ENCODE assay signal across 8 cellular contexts in the genomic region with DNA sequence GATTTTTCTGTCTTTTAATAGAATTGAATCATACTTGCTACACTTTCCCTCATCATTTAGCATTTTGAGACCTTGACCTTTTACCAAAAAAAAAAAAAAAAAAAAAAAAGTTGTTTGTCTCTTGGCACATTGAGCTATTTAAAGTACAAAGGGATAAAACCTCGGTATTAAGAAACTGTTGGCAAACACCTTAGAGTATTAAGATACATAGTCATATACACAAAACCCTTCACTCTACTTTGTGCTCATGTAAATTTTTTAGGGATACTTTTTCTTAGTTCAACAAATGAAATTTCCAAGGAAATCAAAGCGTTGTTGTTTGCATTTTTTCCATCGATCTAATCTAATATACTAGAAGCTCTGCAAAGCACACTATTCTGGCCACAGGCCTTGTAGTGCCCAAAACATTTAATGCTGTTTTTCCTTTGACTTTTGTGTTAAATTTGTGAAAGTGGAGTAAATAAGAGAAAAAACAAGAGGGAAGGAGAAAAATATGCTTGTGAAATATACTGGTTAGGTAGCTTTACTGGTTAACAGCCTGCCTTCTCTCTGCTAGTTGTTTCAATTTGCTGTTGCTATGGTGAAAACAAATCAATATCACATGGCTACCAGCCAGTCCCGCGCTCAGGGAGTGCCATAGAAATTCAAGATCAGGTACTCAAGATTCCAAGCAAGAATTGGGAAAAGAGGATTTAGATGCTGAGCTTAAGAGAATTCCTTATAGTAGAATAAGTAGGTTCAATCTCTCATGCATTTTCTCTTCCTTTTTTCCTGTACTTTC. TPM values are rescaled to one million over a fixed set of nuclear protein-coding genes. Genes with fewer than 3 reads are reported as not detected.
DNase-seq lines count a peak whose midpoint lies in the region; ATAC-seq and TF ChIP-seq lines count a peak whose summit lies in the region.

No MANE protein-coding gene starts in this region.

- no peaks in the 10 kb centered on the region for H3K9me3 Mint-ChIP-seq in activated CD8-positive, alpha-beta T cell treated with anti-CD3 and anti-CD28 coated beads, Interleukin-2, amount 10 ng/mL, durations not matched to agents 7 days and 5 days (ENCODE audit: insufficient read depth)

- peaks cover 51 to 54% of the 10 kb centered on the region in 2 donors for H3K4me1 ChIP-seq in gastrocnemius medialis

- peak overlapping the region; percentile 62 to 83 (median 70) for H3K4me3 ChIP-seq in gastrocnemius medialis

- H3K27me3 ChIP-seq in gastrocnemius medialis, result no peaks in the 10 kb centered on the region

- peak; percentile 22 for ATAC-seq in activated CD8-positive, alpha-beta T cell treated with anti-CD3 and anti-CD28 coated beads, Interleukin-2, amount 10 ng/mL, durations not matched to agents 7 days and 5 days
- ATAC-seq in gastrocnemius medialis (peak; percentile 41 to 44), GM21717 (IDR thresholded peaks at IDR 0.05; ENCODE audit: unreplicated experiment) (no peak)

- no peak for TF ChIP-seq POLR2A in gastrocnemius medialis (IDR thresholded peaks at IDR 0.05)

- H3K27me3 Mint-ChIP-seq in activated CD8-positive, alpha-beta T cell treated with anti-CD3 and anti-CD28 coated beads, Interleukin-2, amount 10 ng/mL, durations not matched to agents 7 days and 5 days (ENCODE audit: low read depth), result no peaks in the 10 kb centered on the region

- in situ Hi-C loops in gastrocnemius medialis (cut with MboI; ENCODE audit: low sequenced_read_pairs in 4 of 4), result loop anchor here in 1 of 4 donors (5.0 kb wide), 1 partner anchor 118 kb away; no protein-coding TSS in a partner anchor

- CTCF ChIA-PET in activated CD8-positive, alpha-beta T cell treated with anti-CD3 and anti-CD28 coated beads, Interleukin-2, amount 10 ng/mL, durations not matched to agents 7 days and 5 days (lab: Charles Lee), result interaction anchor here (1.0 to 5.0 kb wide), 5 partner anchors 9 to 134 kb away, joined by 4 to 38 read pairs (median 7); no protein-coding TSS in a partner anchor

- H3K4me3 Mint-ChIP-seq in activated CD8-positive, alpha-beta T cell treated with anti-CD3 and anti-CD28 coated beads, Interleukin-2, amount 10 ng/mL, durations not matched to agents 7 days and 5 days, result peak overlapping the region; percentile 83

- POLR2A ChIA-PET in activated CD8-positive, alpha-beta T cell treated with anti-CD3 and anti-CD28 coated beads, Interleukin-2, amount 10 ng/mL, durations not matched to agents 7 days and 5 days (lab: Charles Lee), result interaction anchor here (1.3 to 6.0 kb wide), 2 partner anchors 36 to 208 kb away, joined by 4 to 39 read pairs; a partner anchor contains a TSS

- no peaks in the 10 kb centered on the region for H3K36me3 ChIP-seq in gastrocnemius medialis

- peaks cover 57% of the 10 kb centered on the region for H3K4me1 Mint-ChIP-seq in activated CD8-positive, alpha-beta T cell treated with anti-CD3 and anti-CD28 coated beads, Interleukin-2, amount 10 ng/mL, durations not matched to agents 7 days and 5 days (ENCODE audit: low read depth)

- peak; percentile 35 for DNase-seq in EH (ENCODE audit: low read depth)
- peak; percentile 66 for DNase-seq in M059J (ENCODE audit: low read depth)
- peak; percentile 35 for DNase-seq in activated CD8-positive, alpha-beta T cell treated with anti-CD3 and anti-CD28 coated beads, Interleukin-2, amount 10 ng/mL, durations not matched to agents 7 days and 5 days
- DNase-seq in glomerular visceral epithelial cell (ENCODE audit: extremely low spot score), result peak; percentile 68
- no peak for DNase-seq in gastrocnemius medialis
- DNase-seq in Kasumi-1 (lab: John Stamatoyannopoulos, UW), result no peak
- no peak for DNase-seq in GM10266 (ENCODE audit: extremely low spot score)

- peak overlapping the region; percentile 82 for H3K27ac Mint-ChIP-seq in activated CD8-positive, alpha-beta T cell treated with anti-CD3 and anti-CD28 coated beads, Interleukin-2, amount 10 ng/mL, durations not matched to agents 7 days and 5 days

- peak overlapping the region; percentile 89 to 93 (median 91) for H3K27ac ChIP-seq in gastrocnemius medialis

- H3K36me3 Mint-ChIP-seq in activated CD8-positive, alpha-beta T cell treated with anti-CD3 and anti-CD28 coated beads, Interleukin-2, amount 10 ng/mL, durations not matched to agents 7 days and 5 days (ENCODE audit: low read depth), result peaks cover 4% of the 10 kb centered on the region

- TF ChIP-seq CTCF in gastrocnemius medialis (IDR thresholded peaks at IDR 0.05 in 4 of 5, conservative IDR thresholded peaks at IDR 0.05 in 1 of 5) (no peak), GM10266 (IDR thresholded peaks at IDR 0.05; ENCODE audit: control insufficient read depth, insufficient read depth, low read depth, missing control alignments) (no peak)

- intact Hi-C loops in gastrocnemius medialis (cut with DNase I; ENCODE audit: low total_unique reads), result loop anchor here (5.0 to 10.0 kb wide), 2 partner anchors 133 to 750 kb away; no protein-coding TSS in a partner anchor

- no peaks in the 10 kb centered on the region for H3K9me3 ChIP-seq in gastrocnemius medialis

RNA-seq across cellular contexts. Expression of a gene that starts 2.6 kb away (rescaled TPM):
- total RNA-seq in M059J (2014; rRNA removed; shearing (Covaris generic)), result 57.2 and 72.8 TPM in 2 replicates
- 10 to 100 TPM; 11.6 to 12.3 TPM for total RNA-seq in activated CD8-positive, alpha-beta T cell treated with anti-CD3 and anti-CD28 coated beads, Interleukin-2, amount 10 ng/mL, durations not matched to agents 7 days and 5 days
- total RNA-seq in gastrocnemius medialis, result 10 to 100 TPM; 47.9 to 92.0 (median 71.3) TPM

Comparison
In these comparisons a context has a peak if more than half of its experiments do, and no peak if none do; other contexts are left out.
1. DNase-seq: peak in EH (single experiment), M059J (single experiment), activated CD8-positive, alpha-beta T cell treated with anti-CD3 and anti-CD28 coated beads, Interleukin-2, amount 10 ng/mL, durations not matched to agents 7 days and 5 days (single experiment) and glomerular visceral epithelial cell (single experiment); none in gastrocnemius medialis (0 of 2), Kasumi-1 (0 of 2) and GM10266 (single experiment).